1 cellular context compared by ENCODE assay signal in genomic region chr12:12481636-12482035, GRCh38.
TF ChIP-seq lines count a peak whose summit lies in the region.

No MANE protein-coding gene starts in this region.

TF ChIP-seq in endothelial cell of umbilical vein, 7 proteins besides CTCF, POLR2A, EP300 and RAD21 (continued from another document):
- TF ChIP-seq POLR2AphosphoS5 (IDR thresholded peaks at IDR 0.05; ENCODE audit: insufficient read depth, low read depth, low read length) = no peak
- no peak for TF ChIP-seq GATA2 (IDR thresholded peaks at IDR 0.05; ENCODE audit: insufficient read depth, insufficient read length, low read depth, low read length)
